ENCODE assay signal across 9 cellular contexts in genomic region chr15:42549782-42550392, GRCh38. TPM values are rescaled to one million over a fixed set of nuclear protein-coding genes. Genes with fewer than 3 reads are reported as not detected.
DNase-seq lines count a peak whose midpoint lies in the region; TF ChIP-seq lines count a peak whose summit lies in the region.
"Had no signal": no experiment of that assay in that cellular context is flagged by ENCODE, and none has a peak within 500 bp of the region (broad histone marks: within the 10 kb centered on the region; RNA-seq: fewer than 3 reads in every experiment).

No MANE protein-coding gene starts in this region.

- no peak overlapping the region for H2AFZ ChIP-seq in fibroblast of lung (ENCODE audit: low read length)

- peak overlapping the region; percentile 56 for H3K9ac ChIP-seq in SK-N-MC (ENCODE audit: insufficient read length)
- no peak overlapping the region for H3K9ac ChIP-seq in fibroblast of lung (ENCODE audit: insufficient read depth, low read length)

- DNase-seq in T-helper 1 cell (no peak), SK-N-MC (ENCODE audit: low read depth, low spot score) (no peak), fibroblast of lung (ENCODE audit: low read depth in 2 of 2) (no peak), spleen (no peak), GOT3 (lab: John Stamatoyannopoulos, UW) (no peak), GDM1 (lab: John Stamatoyannopoulos, UW) (no peak), NCI-H446 (lab: John Stamatoyannopoulos, UW) (no peak)
- DNase-seq: activated CD4-positive, CD25-positive, alpha-beta regulatory T cell treated with anti-CD3 and anti-CD28 coated beads, Interleukin-2, amount 50 U/mL, for 72 hours had no signal

- H3K9me3 Mint-ChIP-seq in T-helper 1 cell treated with Interleukin-12 subunit alpha and Interleukin-12 subunit beta and Interleukin-4 antibody, amounts not matched to agents 30 μg/mL and 1 μg/mL, for 36 hours = no peaks in the 10 kb centered on the region

- H3K9me3 ChIP-seq in SK-N-MC (ENCODE audit: low read depth, low read length) (no peaks in the 10 kb centered on the region), fibroblast of lung (ENCODE audit: control insufficient read depth, insufficient read depth, low read depth, low read length) (no peaks in the 10 kb centered on the region), spleen (no peaks in the 10 kb centered on the region)

- H3K27me3 Mint-ChIP-seq in T-helper 1 cell treated with Interleukin-12 subunit alpha and Interleukin-12 subunit beta and Interleukin-4 antibody, amounts not matched to agents 30 μg/mL and 1 μg/mL, for 36 hours (ENCODE audit: low read depth) = no peaks in the 10 kb centered on the region

- H3K36me3 ChIP-seq in SK-N-MC (ENCODE audit: insufficient read depth, low read length) = peaks cover 14% of the 10 kb centered on the region
- H3K36me3 ChIP-seq in fibroblast of lung (ENCODE audit: control insufficient read depth, insufficient read depth, low read length) = no peaks in the 10 kb centered on the region
- H3K36me3 ChIP-seq in spleen = peaks cover 0 to 28% (median under 1%) of the 10 kb centered on the region in 6 donors

- peaks cover 20% of the 10 kb centered on the region for H3K36me3 Mint-ChIP-seq in T-helper 1 cell treated with Interleukin-12 subunit alpha and Interleukin-12 subunit beta and Interleukin-4 antibody, amounts not matched to agents 30 μg/mL and 1 μg/mL, for 36 hours (ENCODE audit: low read depth)

- TF ChIP-seq CTCF in fibroblast of lung (conservative IDR thresholded peaks at IDR 0.05 in 1 of 2, IDR thresholded peaks at IDR 0.05 in 1 of 2; ENCODE audit: low read depth in 1 of 2, low read length in 2 of 2) (no peak), spleen (IDR thresholded peaks at IDR 0.05 in 8 of 11, conservative IDR thresholded peaks at IDR 0.05 in 3 of 11) (no peak)

- H3K4me1 ChIP-seq in fibroblast of lung (ENCODE audit: control insufficient read depth, extremely low read depth, insufficient read depth, low read length) = peaks cover 4% of the 10 kb centered on the region
- peaks cover 10 to 88% (median 54%) of the 10 kb centered on the region in 6 donors for H3K4me1 ChIP-seq in spleen

- intact Hi-C loops in spleen (cut with DNase I; ENCODE audit: low total_unique reads) = loop anchor here (5.0 kb wide), 1 partner anchor 97 kb away; no protein-coding TSS in a partner anchor

- peak overlapping the region; percentile 71 for H3K27ac Mint-ChIP-seq in T-helper 1 cell treated with Interleukin-12 subunit alpha and Interleukin-12 subunit beta and Interleukin-4 antibody, amounts not matched to agents 30 μg/mL and 1 μg/mL, for 36 hours

- peak overlapping the region; percentile 93 for H3K4me2 ChIP-seq in fibroblast of lung (ENCODE audit: extremely low read depth, insufficient read depth, low read length)

- no peaks in the 10 kb centered on the region for H4K20me1 ChIP-seq in fibroblast of lung (ENCODE audit: control insufficient read depth, extremely low read depth, insufficient read depth, low read length)

- no peak overlapping the region for H3K27ac ChIP-seq in SK-N-MC
- no peak overlapping the region for H3K27ac ChIP-seq in fibroblast of lung (ENCODE audit: insufficient read depth, low read length)
- H3K27ac ChIP-seq in spleen = peak overlapping the region in 5 of 8 donors; percentile 90 to 99 (median 94)

- H3K27me3 ChIP-seq in fibroblast of lung (ENCODE audit: control insufficient read depth, insufficient read depth, low read length) (no peaks in the 10 kb centered on the region), spleen (replicated peaks in 1 of 7) (no peaks in the 10 kb centered on the region)

- peak overlapping the region; percentile 93 for H3K4me3 Mint-ChIP-seq in T-helper 1 cell treated with Interleukin-12 subunit alpha and Interleukin-12 subunit beta and Interleukin-4 antibody, amounts not matched to agents 30 μg/mL and 1 μg/mL, for 36 hours

- peaks cover 50% of the 10 kb centered on the region for H3K79me2 ChIP-seq in fibroblast of lung (ENCODE audit: control insufficient read depth, insufficient read depth, low read length)

- WGBS in spleen, 5 donors = 49 to 69% (median 58%) methylated on average over 11 of the region's 11 CpGs

- H3K4me1 Mint-ChIP-seq in T-helper 1 cell treated with Interleukin-12 subunit alpha and Interleukin-12 subunit beta and Interleukin-4 antibody, amounts not matched to agents 30 μg/mL and 1 μg/mL, for 36 hours (ENCODE audit: low read depth) = peaks cover 48% of the 10 kb centered on the region

- no peak for TF ChIP-seq POLR2A in spleen (IDR thresholded peaks at IDR 0.05)

- H3K4me3 ChIP-seq in SK-N-MC (peak overlapping the region; percentile 87), fibroblast of lung (replicated peaks in 1 of 4; ENCODE audit: control extremely low read depth in 1 of 4, insufficient read depth in 1 of 4, low read depth in 3 of 4, low read length in 4 of 4) (peak overlapping the region; percentile 54 to 99 (median 76)), spleen (peak overlapping the region in 7 of 8 donors; percentile 75 to 99 (median 87))

RNA-seq across cellular contexts. Expression of gene HAUS2, which starts 1.2 kb away (rescaled TPM):
- total RNA-seq in fibroblast of lung = 19.8 and 25.3 TPM in 2 replicates
- 26.2 and 30.4 TPM in 2 replicates for polyA plus RNA-seq in fibroblast of lung
- 13.6 and 18.3 TPM in 2 replicates for polyA plus RNA-seq in fibroblast of lung (2012)
- 2.0 and 2.6 TPM in 2 replicates for polyA minus RNA-seq in fibroblast of lung (ENCODE audit: low replicate concordance)
- 10 to 100 TPM; 15.3 to 33.7 (median 19.9) TPM for total RNA-seq in spleen
- 10 to 100 TPM in 1 of 3 donors, 1 to 10 TPM in 2; 6.7 to 13.7 (median 8.7) TPM for polyA plus RNA-seq in spleen

RNA-seq across cellular contexts. Expression of gene LRRC57, which starts 1.3 kb away (rescaled TPM):
- 10.3 and 13.9 TPM in 2 replicates for total RNA-seq in fibroblast of lung
- polyA plus RNA-seq in fibroblast of lung = 17.1 and 19.3 TPM in 2 replicates
- 10.3 and 11.3 TPM in 2 replicates for polyA plus RNA-seq in fibroblast of lung (2012)
- polyA minus RNA-seq in fibroblast of lung (ENCODE audit: low replicate concordance) = 5.5 and 7.4 TPM in 2 replicates
- total RNA-seq in spleen = 10 to 100 TPM; 11.5 to 21.4 (median 17.9) TPM
- polyA plus RNA-seq in spleen = 1 to 10 TPM; 3.9 to 7.8 (median 5.9) TPM

RNA-seq across cellular contexts. Expression of gene STARD9, which starts 25.5 kb away (rescaled TPM):
- total RNA-seq in fibroblast of lung (4.4 and 8.3 TPM in 2 replicates), spleen (10 to 100 TPM; 14.2 to 30.8 (median 23.6) TPM)
- polyA plus RNA-seq in fibroblast of lung (1.2 and 2.5 TPM in 2 replicates), spleen (1 to 10 TPM in 2 of 3 donors, under 1 TPM in 1; 0.97 to 4.4 (median 2.8) TPM)
- polyA plus RNA-seq in fibroblast of lung (2012) = 0.98 and 2.6 TPM in 2 replicates
- 7.0 and 11.0 TPM in 2 replicates for polyA minus RNA-seq in fibroblast of lung (ENCODE audit: low replicate concordance)

RNA-seq across cellular contexts. Expression of gene SNAP23, which starts 54.5 kb away (rescaled TPM):
- 79.1 and 84.6 TPM in 2 replicates for total RNA-seq in fibroblast of lung
- polyA plus RNA-seq in fibroblast of lung = 56.8 and 80.9 TPM in 2 replicates
- 45.7 and 57.0 TPM in 2 replicates for polyA plus RNA-seq in fibroblast of lung (2012)
- 5.9 and 7.2 TPM in 2 replicates for polyA minus RNA-seq in fibroblast of lung (ENCODE audit: low replicate concordance)
- total RNA-seq in spleen = 100 to 1,000 TPM in 6 of 7 donors, 10 to 100 TPM in 1; 98.8 to 151 (median 115) TPM
- 10 to 100 TPM; 60.8 to 79.9 (median 66.7) TPM for polyA plus RNA-seq in spleen

RNA-seq across cellular contexts. Expression of gene ZNF106, which starts 58.9 kb away (rescaled TPM):
- total RNA-seq in fibroblast of lung = 109 and 149 TPM in 2 replicates
- polyA plus RNA-seq in fibroblast of lung = 49.5 and 54.4 TPM in 2 replicates
- polyA plus RNA-seq in fibroblast of lung (2012) = 34.1 and 51.1 TPM in 2 replicates
- polyA minus RNA-seq in fibroblast of lung (ENCODE audit: low replicate concordance) = 62.2 and 117 TPM in 2 replicates
- 10 to 100 TPM; 62.5 to 93.3 (median 75.7) TPM for total RNA-seq in spleen
- polyA plus RNA-seq in spleen = 1 to 10 TPM; 4.6 to 9.2 (median 5.3) TPM

Comparison
In these comparisons a context has a peak if more than half of its experiments do, and no peak if none do; other contexts are left out.
1. H3K27ac ChIP-seq: peak in spleen (5 of 8); none in SK-N-MC (single experiment) and fibroblast of lung (single experiment).
2. Peak in every context shown above with its lines, with median percentiles within 50 percentile points of each other: H3K4me3 ChIP-seq.